ENCODE assay signal across 8 cellular contexts in genomic region chr1:234603221-234604204, GRCh38. TPM values are rescaled to one million over a fixed set of nuclear protein-coding genes. Genes with fewer than 3 reads are reported as not detected.
DNase-seq lines count a peak whose midpoint lies in the region; ATAC-seq and FAIRE-seq lines count a peak whose summit lies in the region.

No MANE protein-coding gene starts in this region.

- H3K4me3 ChIP-seq in naive thymus-derived CD4-positive, alpha-beta T cell (ENCODE audit: low read length): peak overlapping the region; percentile 28

- peaks cover 64 to 76% of the 10 kb centered on the region in 2 donors for H3K4me1 ChIP-seq in naive thymus-derived CD4-positive, alpha-beta T cell (ENCODE audit: control insufficient read depth in 2 of 2, insufficient read depth in 2 of 2, low read length in 2 of 2)

- POLR2A ChIA-PET in naive thymus-derived CD4-positive, alpha-beta T cell (lab: Charles Lee): interaction anchor here (0.6 to 9.9 kb wide), 7 partner anchors 8 to 553 kb away, joined by 3 to 260 read pairs (median 7); partner anchors contain the start of gene IRF2BP2

- H3K36me3 Mint-ChIP-seq in naive thymus-derived CD4-positive, alpha-beta T cell: peaks cover 11 to 49% (median 23%) of the 10 kb centered on the region in 5 donors

- peak overlapping the region; percentile 52 to 97 (median 94) for H3K4me3 Mint-ChIP-seq in naive thymus-derived CD4-positive, alpha-beta T cell

- H3K4me1 Mint-ChIP-seq in naive thymus-derived CD4-positive, alpha-beta T cell: peaks cover 50 to 89% (median 75%) of the 10 kb centered on the region in 7 donors

- peak; percentile 64 for DNase-seq in NCI-H2171 treated with DMSO at 0.1 percent for 48 hours (lab: John Stamatoyannopoulos, UW)
- DNase-seq in NCI-H2171 (lab: John Stamatoyannopoulos, UW): no peak
- DNase-seq in NCI-H82 (lab: John Stamatoyannopoulos, UW): peak; percentile 58
- DNase-seq in naive thymus-derived CD4-positive, alpha-beta T cell: peak in 1 of 9 donors; percentile 13
- DNase-seq in HPDE6-E6E7 (ENCODE audit: extremely low spot score): no peak
- no peak for DNase-seq in GOT3 (lab: John Stamatoyannopoulos, UW)

- peak overlapping the region; percentile 62 to 99 (median 93) for H3K27ac Mint-ChIP-seq in naive thymus-derived CD4-positive, alpha-beta T cell

- ATAC-seq in naive thymus-derived CD4-positive, alpha-beta T cell: no peak
- no peak for ATAC-seq in HG02938 (IDR thresholded peaks at IDR 0.05; ENCODE audit: unreplicated experiment)

- CTCF ChIA-PET in naive thymus-derived CD4-positive, alpha-beta T cell (lab: Charles Lee): interaction anchor here (0.7 to 1.7 kb wide), 3 partner anchors 8 to 1913 kb away, joined by 4 to 8 read pairs (median 5); no protein-coding TSS in a partner anchor

- peaks cover 5 to 8% (median 5%) of the 10 kb centered on the region in 3 experiments for H3K36me3 ChIP-seq in naive thymus-derived CD4-positive, alpha-beta T cell (ENCODE audit: control insufficient read depth in 2 of 3, insufficient read depth in 3 of 3, low read length in 3 of 3)

- H3K27me3 Mint-ChIP-seq in naive thymus-derived CD4-positive, alpha-beta T cell: peaks cover 0 to 3% (median 0%) of the 10 kb centered on the region in 5 donors

- peak overlapping the region; percentile 96 for H3K27ac ChIP-seq in naive thymus-derived CD4-positive, alpha-beta T cell (ENCODE audit: low read depth, low read length)

- intact Hi-C loops in naive thymus-derived CD4-positive, alpha-beta T cell (cut with micrococcal nuclease): loop anchor here in 1 of 2 donors (5.0 kb wide), 1 partner anchor 899 kb away; the partner anchor contains the start of gene B3GALNT2

- peaks cover 0 to 5% (median 0%) of the 10 kb centered on the region in 11 donors for H3K9me3 Mint-ChIP-seq in naive thymus-derived CD4-positive, alpha-beta T cell

- H3K9me3 ChIP-seq in naive thymus-derived CD4-positive, alpha-beta T cell (ENCODE audit: control insufficient read depth in 2 of 3, low read length in 3 of 3): no peaks in the 10 kb centered on the region

- H3K27me3 ChIP-seq in naive thymus-derived CD4-positive, alpha-beta T cell (ENCODE audit: control insufficient read depth in 2 of 2, insufficient read depth in 2 of 2, low read length in 2 of 2): no peaks in the 10 kb centered on the region

- FAIRE-seq in colon (lab: Jason Lieb, UNC): peak; percentile 36

RNA-seq across cellular contexts. Expression of gene IRF2BP2, which starts 6.5 kb away (rescaled TPM):
- 100 to 1,000 TPM; 150 to 413 (median 173) TPM for total RNA-seq in naive thymus-derived CD4-positive, alpha-beta T cell
- polyA plus RNA-seq in naive thymus-derived CD4-positive, alpha-beta T cell: 10 to 100 TPM; 28.7 to 35.6 TPM

Comparison
In these comparisons a context has a peak if more than half of its experiments do, and no peak if none do; other contexts are left out.
1. DNase-seq: peak in NCI-H2171 treated with DMSO at 0.1 percent for 48 hours (single experiment) and NCI-H82 (single experiment); none in NCI-H2171 (single experiment), HPDE6-E6E7 (single experiment) and GOT3 (single experiment).